25 cellular contexts compared by ENCODE assay signal in the genomic region with DNA sequence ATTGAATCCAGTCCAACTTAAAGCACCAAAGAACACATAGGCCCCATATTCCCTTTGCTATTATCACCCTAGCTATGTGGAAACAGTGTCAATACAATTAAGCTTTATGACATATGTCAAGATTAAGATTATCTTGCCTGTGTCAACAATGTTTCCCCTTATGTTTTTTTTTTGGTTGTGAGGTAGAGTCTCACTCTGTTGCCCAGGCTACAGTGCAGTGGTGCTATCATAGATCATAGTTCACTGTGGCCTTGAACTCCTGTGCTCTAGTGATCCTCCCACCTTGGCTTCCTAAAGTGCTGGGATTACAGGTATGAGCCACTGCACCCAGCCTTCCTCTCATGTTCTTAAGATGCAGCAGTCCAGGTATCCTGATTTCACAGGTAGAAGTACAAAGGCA. TPM values are rescaled to one million over a fixed set of nuclear protein-coding genes. Genes with fewer than 3 reads are reported as not detected.
DNase-seq lines count a peak whose midpoint lies in the region; ATAC-seq, FAIRE-seq and TF ChIP-seq lines count a peak whose summit lies in the region.
"Had no signal": no experiment of that assay in that cellular context is flagged by ENCODE, and none has a peak within 500 bp of the region (broad histone marks: within the 10 kb centered on the region; RNA-seq: fewer than 3 reads in every experiment).

No MANE protein-coding gene starts in this region.

- FAIRE-seq in H54 (lab: Jason Lieb, UNC), result no peak
- FAIRE-seq: A549, D721Med had no signal

- H3K4me1 ChIP-seq in colonic mucosa (peaks cover 5% of the 10 kb centered on the region), right lobe of liver (no peaks in the 10 kb centered on the region)

- no peak overlapping the region for H3K27ac ChIP-seq in colonic mucosa
- no peak overlapping the region for H3K27ac ChIP-seq in right lobe of liver
- H3K27ac ChIP-seq: A549; BLaER1 treated with 17β-estradiol and CSF1 and Interleukin-3, amounts not matched to agents 10 nM and 100 nM; RWPE1 had no signal

- H3K9ac ChIP-seq in colonic mucosa (ENCODE audit: low read depth in 2 of 2, low read length in 2 of 2), result no peak overlapping the region
- H3K9ac ChIP-seq: BLaER1 treated with 17β-estradiol and CSF1 and Interleukin-3, amounts not matched to agents 10 nM and 100 nM had no signal

- DNase-seq in NCI-H69 (lab: John Stamatoyannopoulos, UW) (peak; percentile 13), colonic mucosa (peak; percentile 63), right lobe of liver (no peak), H54 (ENCODE audit: insufficient read length, low spot score) (no peak), NCI-H2227 treated with DMSO at 0.1 percent for 48 hours (lab: John Stamatoyannopoulos, UW) (no peak)
- DNase-seq: AML-193; CD4-positive, alpha-beta T cell; HCEC 1CT; Karpas-422; NCI-H1092; NCI-H1436; NCI-H187; NCI-H2081 treated with DMSO at 0.1 percent for 48 hours; NCI-H2171; NCI-H345; NCI-H510A treated with DMSO at 0.1 percent for 48 hours; NCI-H774; SHP77 had no signal

- intact Hi-C loops in colonic mucosa (cut with DNase I) (loop anchor here (5.0 kb wide), 1 partner anchor 140 kb away; no protein-coding TSS in a partner anchor), right lobe of liver (cut with DNase I) (no loop called here)

- H3K27me3 ChIP-seq in colonic mucosa (no peaks in the 10 kb centered on the region), right lobe of liver (no peaks in the 10 kb centered on the region)
- H3K27me3 ChIP-seq: BLaER1 treated with 17β-estradiol and CSF1 and Interleukin-3, amounts not matched to agents 10 nM and 100 nM had no signal

- no peak for TF ChIP-seq POLR2A in right lobe of liver (IDR thresholded peaks at IDR 0.05)
- no peak for TF ChIP-seq POLR2A in H54 (IDR thresholded peaks at IDR 0.05; ENCODE audit: low read depth, low read length)

- no peaks in the 10 kb centered on the region for H3K36me3 ChIP-seq in colonic mucosa
- H3K36me3 ChIP-seq in right lobe of liver, result no peaks in the 10 kb centered on the region
- H3K36me3 ChIP-seq: BLaER1 treated with 17β-estradiol and CSF1 and Interleukin-3, amounts not matched to agents 10 nM and 100 nM had no signal

- peak; percentile 29 to 68 (median 58) for ATAC-seq in right lobe of liver
- no peak for ATAC-seq in GM21528 (IDR thresholded peaks at IDR 0.05; ENCODE audit: low FRiP score, unreplicated experiment)
- ATAC-seq in HG03039 (IDR thresholded peaks at IDR 0.05; ENCODE audit: unreplicated experiment), result no peak
- ATAC-seq: A549, GM23338 had no signal

- H3K9me3 ChIP-seq in colonic mucosa (no peaks in the 10 kb centered on the region), right lobe of liver (no peaks in the 10 kb centered on the region)
- H3K9me3 ChIP-seq: A549 had no signal

- H3K4me3 ChIP-seq in colonic mucosa, result no peak overlapping the region
- no peak overlapping the region for H3K4me3 ChIP-seq in right lobe of liver
- H3K4me3 ChIP-seq: A549; BLaER1 treated with 17β-estradiol and CSF1 and Interleukin-3, amounts not matched to agents 10 nM and 100 nM; GM23338 had no signal

- TF ChIP-seq CTCF in colonic mucosa (IDR thresholded peaks at IDR 0.05) (no peak), right lobe of liver (IDR thresholded peaks at IDR 0.05) (no peak)

RNA-seq across cellular contexts. Expression of gene AFG1L, which starts 17.8 kb away (rescaled TPM):
- total RNA-seq in colonic mucosa (10 to 100 TPM in 1 of 2 donors, 1 to 10 TPM in 1; 9.5 to 10.9 TPM), right lobe of liver (1 to 10 TPM; 1.5 to 5.6 (median 4.6) TPM)

RNA-seq across cellular contexts. Expression of gene SNX3, which starts 51.8 kb away (rescaled TPM):
- total RNA-seq in colonic mucosa (100 to 1,000 TPM; 118 to 143 TPM), right lobe of liver (100 to 1,000 TPM in 4 of 6 experiments, 10 to 100 TPM in 2; 76.8 to 191 (median 111) TPM)

Comparison
In these comparisons a context has a peak if more than half of its experiments do, and no peak if none do; other contexts are left out.
1. DNase-seq: peak in NCI-H69 (single experiment) and colonic mucosa (single experiment); none in right lobe of liver (0 of 3), H54 (single experiment) and NCI-H2227 treated with DMSO at 0.1 percent for 48 hours (single experiment).
2. ATAC-seq: peak in right lobe of liver (4 of 4); none in GM21528 (single experiment) and HG03039 (single experiment).